8 cellular contexts compared by ENCODE assay signal in the genomic region with DNA sequence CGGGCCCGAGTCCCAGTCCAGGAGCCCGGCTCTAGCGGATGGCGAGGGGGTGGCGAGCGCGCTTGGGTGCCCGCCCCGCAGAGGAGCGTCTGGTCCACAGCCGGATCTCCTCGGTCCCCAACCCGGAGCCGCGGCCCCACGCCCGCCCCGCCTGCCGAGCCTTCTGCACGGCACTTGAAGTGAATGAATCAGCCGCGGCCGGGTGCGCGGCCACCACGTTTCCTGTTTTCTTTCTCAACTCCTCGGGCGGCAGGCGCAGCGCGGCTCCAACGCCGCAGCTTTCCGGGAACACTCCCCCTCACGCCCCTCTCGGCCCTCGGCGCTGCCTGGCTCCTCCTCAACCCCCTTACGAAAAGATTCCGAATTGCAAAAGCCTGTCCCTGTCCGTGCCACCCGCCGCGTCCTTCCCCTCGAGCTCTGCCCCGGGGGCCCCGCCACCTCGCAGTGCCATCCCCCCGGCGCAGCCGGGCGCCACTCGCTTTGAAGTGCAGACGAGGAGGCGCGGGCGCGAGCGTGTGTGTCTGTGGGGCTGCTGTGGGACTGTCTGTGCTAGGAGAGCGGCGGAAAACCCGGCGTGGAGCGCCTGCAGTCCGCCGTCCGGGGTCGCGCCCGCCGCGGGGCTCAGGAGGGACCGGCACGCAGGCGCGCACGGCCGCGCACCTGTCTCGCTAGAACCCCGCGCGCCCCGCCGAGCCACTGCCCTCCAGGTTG.
DNase-seq lines count a peak whose midpoint lies in the region; ATAC-seq and TF ChIP-seq lines count a peak whose summit lies in the region.

No MANE protein-coding gene starts in this region.

- H3K9me3 ChIP-seq in SJSA1 (replicated peaks) (no peaks in the 10 kb centered on the region), thyroid gland (no peaks in the 10 kb centered on the region)

- H3K4me3 ChIP-seq in AG09309 (ENCODE audit: control insufficient read depth, low read depth, low read length): peak overlapping the region; percentile 88
- peak overlapping the region; percentile 66 for H3K4me3 ChIP-seq in SJSA1
- H3K4me3 ChIP-seq in thyroid gland (replicated peaks in 1 of 3): peak overlapping the region; percentile 12 to 79 (median 79)

- DNase-seq in AG09309 (ENCODE audit: low read depth): peak; percentile 16
- DNase-seq in SJSA1 (ENCODE audit: low read depth in 1 of 2, low spot score in 2 of 2): peak; percentile 73 to 82
- DNase-seq in activated naive CD4-positive, alpha-beta T cell treated with anti-CD3 and anti-CD28 coated beads for 36 hours: peak; percentile 90
- DNase-seq in glomerular endothelial cell (ENCODE audit: extremely low read depth, low read depth, low spot score): peak; percentile 23
- DNase-seq in osteocyte (ENCODE audit: extremely low spot score, unreplicated experiment): peak; percentile 87
- peak; percentile 69 to 79 for DNase-seq in thyroid gland

- H3K27me3 ChIP-seq in SJSA1 (replicated peaks) (0 out of 2 replicates have a peak, but pooled peaks cover 4% of the 10 kb centered on the region), thyroid gland (no peaks in the 10 kb centered on the region)

- no peaks in the 10 kb centered on the region for H3K27me3 Mint-ChIP-seq in activated naive CD4-positive, alpha-beta T cell treated with anti-CD3 and anti-CD28 coated beads for 36 hours (ENCODE audit: low read depth)
- H3K27me3 Mint-ChIP-seq in osteocyte (ENCODE audit: unreplicated experiment): no peaks in the 10 kb centered on the region

- H3K36me3 Mint-ChIP-seq in activated naive CD4-positive, alpha-beta T cell treated with anti-CD3 and anti-CD28 coated beads for 36 hours (ENCODE audit: low read depth): peaks cover 37% of the 10 kb centered on the region
- H3K36me3 Mint-ChIP-seq in osteocyte (ENCODE audit: unreplicated experiment): no peaks in the 10 kb centered on the region

- H3K27ac ChIP-seq in SJSA1: peak overlapping the region; percentile 44
- peak overlapping the region; percentile 22 to 90 (median 79) for H3K27ac ChIP-seq in thyroid gland

- TF ChIP-seq POLR2A in thyroid gland (IDR thresholded peaks at IDR 0.05): peak in 1 of 2 donors; percentile 69

- H3K36me3 ChIP-seq in SJSA1 (no peaks in the 10 kb centered on the region), thyroid gland (no peaks in the 10 kb centered on the region)

- ATAC-seq in GM19043 (IDR thresholded peaks at IDR 0.05; ENCODE audit: low read depth, unreplicated experiment) (peak; percentile 60), HG03342 (IDR thresholded peaks at IDR 0.05; ENCODE audit: unreplicated experiment) (peak; percentile 54)

- H3K4me1 ChIP-seq in SJSA1 (replicated peaks): peaks cover 47% of the 10 kb centered on the region
- peaks cover 18 to 32% of the 10 kb centered on the region in 2 donors for H3K4me1 ChIP-seq in thyroid gland

- CTCF ChIA-PET in activated naive CD4-positive, alpha-beta T cell treated with anti-CD3 and anti-CD28 coated beads for 36 hours (lab: Charles Lee): interaction anchor here (0.6 to 1.5 kb wide), 2 partner anchors 84 to 105 kb away, joined by 3 to 6 read pairs; no protein-coding TSS in a partner anchor

- H3K9me3 Mint-ChIP-seq in activated naive CD4-positive, alpha-beta T cell treated with anti-CD3 and anti-CD28 coated beads for 36 hours: peaks cover 3% of the 10 kb centered on the region
- no peaks in the 10 kb centered on the region for H3K9me3 Mint-ChIP-seq in osteocyte (ENCODE audit: unreplicated experiment)

- peak overlapping the region; percentile 94 for H3K4me3 Mint-ChIP-seq in activated naive CD4-positive, alpha-beta T cell treated with anti-CD3 and anti-CD28 coated beads for 36 hours
- peak overlapping the region; percentile 95 for H3K4me3 Mint-ChIP-seq in osteocyte (ENCODE audit: unreplicated experiment)

- TF ChIP-seq CTCF in AG09309 (IDR thresholded peaks at IDR 0.05; ENCODE audit: control insufficient read depth, insufficient read depth, low read depth, low read length, missing control alignments) (no peak), osteocyte (IDR thresholded peaks at IDR 0.05) (no peak), thyroid gland (IDR thresholded peaks at IDR 0.05) (no peak)

- peak overlapping the region; percentile 96 for H3K27ac Mint-ChIP-seq in activated naive CD4-positive, alpha-beta T cell treated with anti-CD3 and anti-CD28 coated beads for 36 hours
- H3K27ac Mint-ChIP-seq in osteocyte (ENCODE audit: unreplicated experiment): peak overlapping the region; percentile 75

- peaks cover 44% of the 10 kb centered on the region for H3K4me1 Mint-ChIP-seq in activated naive CD4-positive, alpha-beta T cell treated with anti-CD3 and anti-CD28 coated beads for 36 hours (ENCODE audit: low read depth)
- H3K4me1 Mint-ChIP-seq in osteocyte (ENCODE audit: unreplicated experiment): peaks cover 57% of the 10 kb centered on the region

- 1 to 3% methylated on average over 12 to 31 of the region's 86 CpGs for WGBS in thyroid gland, 2 donors

- intact Hi-C loops in activated naive CD4-positive, alpha-beta T cell treated with anti-CD3 and anti-CD28 coated beads for 36 hours (cut with micrococcal nuclease): loop anchor here (1.0 to 5.0 kb wide), 2 partner anchors 112 to 1867 kb away; partner anchors contain the start of gene GPBP1
- intact Hi-C loops in thyroid gland (cut with DNase I): loop anchor here (5.0 kb wide), 1 partner anchor 83 kb away; no protein-coding TSS in a partner anchor

Comparison
In these comparisons a context has a peak if more than half of its experiments do, and no peak if none do; other contexts are left out.
1. Peak in every context shown above with its lines: DNase-seq, ATAC-seq, H3K4me3 ChIP-seq and H3K27ac ChIP-seq.
2. DNase-seq: peak in every context shown above with its lines; median percentile 90 in activated naive CD4-positive, alpha-beta T cell treated with anti-CD3 and anti-CD28 coated beads for 36 hours; 87 in osteocyte; 78 in SJSA1; 74 in thyroid gland; 23 in glomerular endothelial cell; 16 in AG09309.